In genomic region chr1:224432672-224433040, GRCh38 we compare ENCODE assay signal across 1 cellular context.
TF ChIP-seq lines count a peak whose summit lies in the region.

No MANE protein-coding gene starts in this region.

TF ChIP-seq in HEK293, 187 proteins besides CTCF, POLR2A, EP300 and RAD21 (continued from another document):
- TF ChIP-seq ZBTB49 (tag by site-specific recombination; IDR thresholded peaks at IDR 0.05; ENCODE audit: low read depth) (no peak), SALL2 (tag by site-specific recombination; IDR thresholded peaks at IDR 0.05; ENCODE audit: borderline replicate concordance) (no peak), TSHZ1 (tag by site-specific recombination; IDR thresholded peaks at IDR 0.05; ENCODE audit: borderline replicate concordance) (no peak), ZBTB17 (tag by site-specific recombination; IDR thresholded peaks at IDR 0.05) (peak; percentile 90), ZXDB (tag by site-specific recombination; IDR thresholded peaks at IDR 0.05) (no peak), OVOL3 (tag by site-specific recombination; IDR thresholded peaks at IDR 0.05) (no peak), ZNF138 (tag by site-specific recombination; IDR thresholded peaks at IDR 0.05; ENCODE audit: borderline replicate concordance) (no peak), ZNF549 (tag by site-specific recombination; IDR thresholded peaks at IDR 0.05) (no peak), ZSCAN4 (tag by site-specific recombination; IDR thresholded peaks at IDR 0.05) (peak; percentile 6; the same call in 1 of the 2 replicates), SP3 (tag by site-specific recombination; IDR thresholded peaks at IDR 0.05) (peak; percentile 42), ZNF530 (tag by site-specific recombination; IDR thresholded peaks at IDR 0.05; ENCODE audit: low read depth) (no peak), ZNF843 (tag by site-specific recombination; IDR thresholded peaks at IDR 0.05) (no peak), ZFHX2 (tag by site-specific recombination; conservative IDR thresholded peaks at IDR 0.05) (peak; percentile 34; the same call in 1 of the 2 replicates), ZNF366 (tag by site-specific recombination; conservative IDR thresholded peaks at IDR 0.05) (peak; percentile 35; the same call in 1 of the 2 replicates), ZBTB7A (tag by site-specific recombination; IDR thresholded peaks at IDR 0.05; ENCODE audit: low read depth) (no peak)
- TF ChIP-seq, protein P1, sequence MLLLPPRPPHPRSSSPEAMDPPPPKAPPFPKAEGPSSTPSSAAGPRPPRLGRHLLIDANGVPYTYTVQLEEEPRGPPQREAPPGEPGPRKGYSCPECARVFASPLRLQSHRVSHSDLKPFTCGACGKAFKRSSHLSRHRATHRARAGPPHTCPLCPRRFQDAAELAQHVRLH (tag by site-specific recombination; IDR thresholded peaks at IDR 0.05), result no peak
- TF ChIP-seq, protein P2, sequence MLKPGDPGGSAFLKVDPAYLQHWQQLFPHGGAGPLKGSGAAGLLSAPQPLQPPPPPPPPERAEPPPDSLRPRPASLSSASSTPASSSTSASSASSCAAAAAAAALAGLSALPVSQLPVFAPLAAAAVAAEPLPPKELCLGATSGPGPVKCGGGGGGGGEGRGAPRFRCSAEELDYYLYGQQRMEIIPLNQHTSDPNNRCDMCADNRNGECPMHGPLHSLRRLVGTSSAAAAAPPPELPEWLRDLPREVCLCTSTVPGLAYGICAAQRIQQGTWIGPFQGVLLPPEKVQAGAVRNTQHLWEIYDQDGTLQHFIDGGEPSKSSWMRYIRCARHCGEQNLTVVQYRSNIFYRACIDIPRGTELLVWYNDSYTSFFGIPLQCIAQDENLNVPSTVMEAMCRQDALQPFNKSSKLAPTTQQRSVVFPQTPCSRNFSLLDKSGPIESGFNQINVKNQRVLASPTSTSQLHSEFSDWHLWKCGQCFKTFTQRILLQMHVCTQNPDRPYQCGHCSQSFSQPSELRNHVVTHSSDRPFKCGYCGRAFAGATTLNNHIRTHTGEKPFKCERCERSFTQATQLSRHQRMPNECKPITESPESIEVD (tag by site-specific recombination; IDR thresholded peaks at IDR 0.05), result no peak
- TF ChIP-seq, protein P3, sequence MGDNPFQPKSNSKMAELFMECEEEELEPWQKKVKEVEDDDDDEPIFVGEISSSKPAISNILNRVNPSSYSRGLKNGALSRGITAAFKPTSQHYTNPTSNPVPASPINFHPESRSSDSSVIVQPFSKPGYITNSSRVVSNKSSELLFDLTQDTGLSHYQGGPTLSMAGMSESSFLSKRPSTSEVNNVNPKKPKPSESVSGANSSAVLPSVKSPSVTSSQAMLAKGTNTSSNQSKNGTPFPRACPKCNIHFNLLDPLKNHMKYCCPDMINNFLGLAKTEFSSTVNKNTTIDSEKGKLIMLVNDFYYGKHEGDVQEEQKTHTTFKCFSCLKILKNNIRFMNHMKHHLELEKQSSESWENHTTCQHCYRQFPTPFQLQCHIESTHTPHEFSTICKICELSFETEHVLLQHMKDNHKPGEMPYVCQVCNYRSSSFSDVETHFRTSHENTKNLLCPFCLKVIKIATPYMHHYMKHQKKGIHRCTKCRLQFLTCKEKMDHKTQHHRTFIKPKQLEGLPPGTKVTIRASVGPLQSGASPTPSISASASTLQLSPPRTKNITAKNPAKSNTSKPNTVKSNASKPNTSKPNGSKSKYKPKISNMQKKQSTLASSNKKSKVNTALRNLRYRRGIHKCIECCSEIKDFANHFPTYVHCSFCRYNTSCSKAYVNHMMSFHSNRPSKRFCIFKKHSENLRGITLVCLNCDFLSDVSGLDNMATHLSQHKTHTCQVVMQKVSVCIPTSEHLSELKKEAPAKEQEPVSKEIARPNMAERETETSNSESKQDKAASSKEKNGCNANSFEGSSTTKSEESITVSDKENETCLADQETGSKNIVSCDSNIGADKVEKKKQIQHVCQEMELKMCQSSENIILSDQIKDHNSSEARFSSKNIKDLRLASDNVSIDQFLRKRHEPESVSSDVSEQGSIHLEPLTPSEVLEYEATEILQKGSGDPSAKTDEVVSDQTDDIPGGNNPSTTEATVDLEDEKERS (tag by site-specific recombination; IDR thresholded peaks at IDR 0.05), result no peak
- TF ChIP-seq, protein P4, sequence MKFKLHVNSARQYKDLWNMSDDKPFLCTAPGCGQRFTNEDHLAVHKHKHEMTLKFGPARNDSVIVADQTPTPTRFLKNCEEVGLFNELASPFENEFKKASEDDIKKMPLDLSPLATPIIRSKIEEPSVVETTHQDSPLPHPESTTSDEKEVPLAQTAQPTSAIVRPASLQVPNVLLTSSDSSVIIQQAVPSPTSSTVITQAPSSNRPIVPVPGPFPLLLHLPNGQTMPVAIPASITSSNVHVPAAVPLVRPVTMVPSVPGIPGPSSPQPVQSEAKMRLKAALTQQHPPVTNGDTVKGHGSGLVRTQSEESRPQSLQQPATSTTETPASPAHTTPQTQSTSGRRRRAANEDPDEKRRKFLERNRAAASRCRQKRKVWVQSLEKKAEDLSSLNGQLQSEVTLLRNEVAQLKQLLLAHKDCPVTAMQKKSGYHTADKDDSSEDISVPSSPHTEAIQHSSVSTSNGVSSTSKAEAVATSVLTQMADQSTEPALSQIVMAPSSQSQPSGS (tag by site-specific recombination; IDR thresholded peaks at IDR 0.05; ENCODE audit: low read depth), result no peak
